11 cellular contexts compared by ENCODE assay signal in genomic region chrX:96407501-96407900, GRCh38.
DNase-seq lines count a peak whose midpoint lies in the region; ATAC-seq and TF ChIP-seq lines count a peak whose summit lies in the region.
"Had no signal": no experiment of that assay in that cellular context is flagged by ENCODE, and none has a peak within 500 bp of the region (broad histone marks: within the 10 kb centered on the region; RNA-seq: fewer than 3 reads in every experiment).

No MANE protein-coding gene starts in this region.

- DNase-seq in HCEC 1CT: peak; percentile 74
- DNase-seq in brain microvascular endothelial cell: peak; percentile 61
- peak; percentile 43 for DNase-seq in left lobe of liver (ENCODE audit: low spot score)
- no peak for DNase-seq in type B pancreatic cell (ENCODE audit: extremely low spot score, unreplicated experiment)
- DNase-seq in activated CD8-positive, alpha-beta T cell treated with anti-CD3 and anti-CD28 coated beads, Interleukin-2, amount 10 ng/mL, durations not matched to agents 7 days and 5 days: no peak
- no peak for DNase-seq in DMS114 treated with DMSO at 0.1 percent for 48 hours (lab: John Stamatoyannopoulos, UW; ENCODE audit: unreplicated experiment)
- DNase-seq: activated T-cell treated with anti-CD3 and anti-CD28 coated beads, Interleukin-2, amount 50 U/mL, for 48 hours; lower lobe of right lung; NCI-H524 treated with DMSO at 0.1 percent for 48 hours; stimulated activated naive CD8-positive, alpha-beta T cell treated with anti-CD3 and anti-CD28 coated beads, Interleukin-15, Interleukin-2, amounts not matched to agents 100 U/mL and 50 U/mL, for 24 hours had no signal

- H3K4me3 ChIP-seq in brain microvascular endothelial cell (ENCODE audit: low read depth, low read length): no peak overlapping the region
- H3K4me3 ChIP-seq: lower lobe of right lung had no signal

- peak overlapping the region; percentile 49 for H3K27ac Mint-ChIP-seq in type B pancreatic cell
- no peak overlapping the region for H3K27ac Mint-ChIP-seq in activated CD8-positive, alpha-beta T cell treated with anti-CD3 and anti-CD28 coated beads, Interleukin-2, amount 10 ng/mL, durations not matched to agents 7 days and 5 days

- no peaks in the 10 kb centered on the region for H3K27me3 Mint-ChIP-seq in type B pancreatic cell
- no peaks in the 10 kb centered on the region for H3K27me3 Mint-ChIP-seq in activated CD8-positive, alpha-beta T cell treated with anti-CD3 and anti-CD28 coated beads, Interleukin-2, amount 10 ng/mL, durations not matched to agents 7 days and 5 days (ENCODE audit: low read depth)

- no peaks in the 10 kb centered on the region for H3K36me3 Mint-ChIP-seq in type B pancreatic cell
- no peaks in the 10 kb centered on the region for H3K36me3 Mint-ChIP-seq in activated CD8-positive, alpha-beta T cell treated with anti-CD3 and anti-CD28 coated beads, Interleukin-2, amount 10 ng/mL, durations not matched to agents 7 days and 5 days (ENCODE audit: low read depth)

- peaks cover 4% of the 10 kb centered on the region for H3K9me3 Mint-ChIP-seq in type B pancreatic cell
- no peaks in the 10 kb centered on the region for H3K9me3 Mint-ChIP-seq in activated CD8-positive, alpha-beta T cell treated with anti-CD3 and anti-CD28 coated beads, Interleukin-2, amount 10 ng/mL, durations not matched to agents 7 days and 5 days (ENCODE audit: insufficient read depth)

- TF ChIP-seq CTCF in brain microvascular endothelial cell (IDR thresholded peaks at IDR 0.05; ENCODE audit: low read depth, low read length, missing control alignments) (no peak), type B pancreatic cell (conservative IDR thresholded peaks at IDR 0.05) (no peak)

- H3K4me3 Mint-ChIP-seq in type B pancreatic cell: no peak overlapping the region
- no peak overlapping the region for H3K4me3 Mint-ChIP-seq in activated CD8-positive, alpha-beta T cell treated with anti-CD3 and anti-CD28 coated beads, Interleukin-2, amount 10 ng/mL, durations not matched to agents 7 days and 5 days

- ATAC-seq in left lobe of liver: peak; percentile 86
- no peak for ATAC-seq in activated CD8-positive, alpha-beta T cell treated with anti-CD3 and anti-CD28 coated beads, Interleukin-2, amount 10 ng/mL, durations not matched to agents 7 days and 5 days
- ATAC-seq in GM21786 (IDR thresholded peaks at IDR 0.05; ENCODE audit: unreplicated experiment): no peak
- ATAC-seq: stimulated activated naive CD8-positive, alpha-beta T cell treated with anti-CD3 and anti-CD28 coated beads, Interleukin-15, Interleukin-2, amounts not matched to agents 100 U/mL and 50 U/mL, for 24 hours had no signal

- H3K36me3 ChIP-seq in brain microvascular endothelial cell (replicated peaks): no peaks in the 10 kb centered on the region
- H3K36me3 ChIP-seq: lower lobe of right lung had no signal

- in situ Hi-C loops in brain microvascular endothelial cell (cut with HindIII; ENCODE audit: low pct_ligation_motif_present, low sequenced_read_pairs): no loop called here

- no peak overlapping the region for H3K27ac ChIP-seq in brain microvascular endothelial cell
- H3K27ac ChIP-seq: lower lobe of right lung had no signal

- CTCF ChIA-PET in activated CD8-positive, alpha-beta T cell treated with anti-CD3 and anti-CD28 coated beads, Interleukin-2, amount 10 ng/mL, durations not matched to agents 7 days and 5 days (lab: Charles Lee): no interaction called here

- H3K4me1 Mint-ChIP-seq in type B pancreatic cell (ENCODE audit: unreplicated experiment): peaks cover 5% of the 10 kb centered on the region
- no peaks in the 10 kb centered on the region for H3K4me1 Mint-ChIP-seq in activated CD8-positive, alpha-beta T cell treated with anti-CD3 and anti-CD28 coated beads, Interleukin-2, amount 10 ng/mL, durations not matched to agents 7 days and 5 days (ENCODE audit: low read depth)

- H3K27me3 ChIP-seq in brain microvascular endothelial cell (replicated peaks): no peaks in the 10 kb centered on the region

- POLR2A ChIA-PET in activated CD8-positive, alpha-beta T cell treated with anti-CD3 and anti-CD28 coated beads, Interleukin-2, amount 10 ng/mL, durations not matched to agents 7 days and 5 days (lab: Charles Lee): no interaction called here

Comparison
In these comparisons a context has a peak if more than half of its experiments do, and no peak if none do; other contexts are left out.
1. DNase-seq: peak in HCEC 1CT (single experiment), brain microvascular endothelial cell (single experiment) and left lobe of liver (single experiment); none in type B pancreatic cell (single experiment), activated CD8-positive, alpha-beta T cell treated with anti-CD3 and anti-CD28 coated beads, Interleukin-2, amount 10 ng/mL, durations not matched to agents 7 days and 5 days (single experiment) and DMS114 treated with DMSO at 0.1 percent for 48 hours (single experiment).